22 cellular contexts compared by ENCODE assay signal in the genomic region with DNA sequence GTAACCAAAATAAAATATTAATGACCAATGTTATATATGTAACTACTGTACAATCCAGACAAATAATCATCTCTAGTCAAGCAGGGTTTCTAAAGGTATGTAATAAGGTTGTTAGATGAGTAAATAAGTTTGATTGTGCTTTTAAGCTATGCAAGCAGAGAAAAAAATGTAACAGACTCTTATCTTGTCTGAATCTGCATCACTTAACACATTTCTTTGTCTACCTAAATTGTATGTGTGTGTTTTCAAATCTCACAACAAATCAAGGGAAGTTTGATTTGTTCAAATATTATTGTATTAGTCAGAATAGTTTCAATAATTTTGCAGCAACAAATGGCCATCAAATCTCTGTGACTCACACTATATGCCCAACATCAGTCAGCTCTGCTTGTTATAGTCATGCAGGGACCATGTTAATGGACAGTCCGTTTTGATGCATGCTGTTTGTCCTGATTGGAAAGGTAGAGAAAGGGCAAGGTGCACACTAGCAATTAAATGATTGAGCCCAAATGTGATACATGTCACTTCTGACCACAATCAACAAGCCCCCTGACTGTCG.
DNase-seq lines count a peak whose midpoint lies in the region; ATAC-seq, FAIRE-seq and TF ChIP-seq lines count a peak whose summit lies in the region.
"Had no signal": no experiment of that assay in that cellular context is flagged by ENCODE, and none has a peak within 500 bp of the region (broad histone marks: within the 10 kb centered on the region; RNA-seq: fewer than 3 reads in every experiment).

No MANE protein-coding gene starts in this region.

- H3K4me3 ChIP-seq in K562 (no peak overlapping the region), adrenal gland (no peak overlapping the region)
- H3K4me3 ChIP-seq: A549, GM23338 had no signal

- H3K27ac Mint-ChIP-seq in CD4-positive, alpha-beta T cell: peak overlapping the region; percentile 31
- H3K27ac Mint-ChIP-seq: CD4-positive, alpha-beta memory T cell; GM23338; IgD-negative memory B cell had no signal

- H3K27me3 ChIP-seq in CD4-positive, alpha-beta T cell (ENCODE audit: control insufficient read depth, insufficient read depth, low read length): no peaks in the 10 kb centered on the region
- H3K27me3 ChIP-seq in K562 (ENCODE audit: control insufficient read depth in 2 of 2, insufficient read depth in 2 of 2, low read length in 2 of 2): no peaks in the 10 kb centered on the region
- no peaks in the 10 kb centered on the region for H3K27me3 ChIP-seq in adrenal gland

- no peaks in the 10 kb centered on the region for H3K9me1 ChIP-seq in K562 (ENCODE audit: control insufficient read depth, insufficient read depth, low read length)

- TF ChIP-seq CTCF in CD4-positive, alpha-beta T cell (IDR thresholded peaks at IDR 0.05): no peak
- TF ChIP-seq CTCF in K562 (IDR thresholded peaks at IDR 0.05 in 2 of 3, conservative IDR thresholded peaks at IDR 0.05 in 1 of 3; ENCODE audit: insufficient read depth in 2 of 3, low read depth in 1 of 3, low read length in 3 of 3) (no peak), adrenal gland (IDR thresholded peaks at IDR 0.05) (no peak)

- in situ Hi-C loops in K562 (cut with MboI): no loop called here

- BruUV-seq in K562 (replicated peaks; lab: Mats Ljungman, UMichigan): no TSS peak

- no peak for DNase-seq in CD4-positive, alpha-beta T cell
- peak; percentile 48 for DNase-seq in NCI-H69 (lab: John Stamatoyannopoulos, UW)
- no peak for DNase-seq in K562 (ENCODE audit: extremely low read depth in 1 of 4, low spot score in 3 of 4)
- no peak for DNase-seq in 8988T
- DNase-seq in adrenal gland: no peak
- DNase-seq: AML-193; CD4-positive, alpha-beta memory T cell; DMS153; DMS79; GDM1; HCEC 1CT had no signal

- H3K36me3 ChIP-seq in K562 (ENCODE audit: control insufficient read depth, insufficient read depth, low read length) (no peaks in the 10 kb centered on the region), adrenal gland (replicated peaks in 1 of 2) (no peaks in the 10 kb centered on the region)

- intact Hi-C loops in CD4-positive, alpha-beta T cell (cut with DNase I, micrococcal nuclease): no loop called here
- intact Hi-C loops in K562 (cut with micrococcal nuclease) (no loop called here), adrenal gland (cut with DNase I) (no loop called here)

- CTCF ChIA-PET in CD4-positive, alpha-beta T cell (lab: Charles Lee): no interaction called here
- CTCF ChIA-PET in K562 (lab: Yijun Ruan, JAX; ENCODE audit: low intra/inter-chr PET ratio): no interaction called here

- POLR2A ChIA-PET in CD4-positive, alpha-beta T cell (lab: Charles Lee): interaction anchor here (1.2 to 1.5 kb wide), 2 partner anchors 15 to 34 kb away, joined by 3 to 4 read pairs; no protein-coding TSS in a partner anchor
- POLR2A ChIA-PET in K562 (lab: Yijun Ruan, JAX): no interaction called here

- H3K27me3 Mint-ChIP-seq in CD4-positive, alpha-beta T cell: no peaks in the 10 kb centered on the region

- TF ChIP-seq POLR2A in K562 (conservative IDR thresholded peaks at IDR 0.05) (no peak), adrenal gland (IDR thresholded peaks at IDR 0.05) (no peak)

- no peak overlapping the region for H3K9ac ChIP-seq in K562 (ENCODE audit: insufficient read depth in 1 of 2, low read depth in 2 of 2, low read length in 2 of 2)

- no peak for TF ChIP-seq RAD21 in K562 (CRISPR knock-in tag; conservative IDR thresholded peaks at IDR 0.05 in 1 of 2, IDR thresholded peaks at IDR 0.05 in 1 of 2)

- no peaks in the 10 kb centered on the region for H3K36me3 Mint-ChIP-seq in CD4-positive, alpha-beta T cell (ENCODE audit: low read depth)
- H3K36me3 Mint-ChIP-seq: CD4-positive, alpha-beta memory T cell had no signal

- no peak overlapping the region for H2AFZ ChIP-seq in K562 (ENCODE audit: low read depth, low read length)
- H2AFZ ChIP-seq: GM23338 had no signal

- no peaks in the 10 kb centered on the region for H3K79me2 ChIP-seq in K562 (ENCODE audit: control insufficient read depth, insufficient read depth, low read length)

- H3K9me3 ChIP-seq in CD4-positive, alpha-beta T cell (ENCODE audit: control insufficient read depth, low read length): no peaks in the 10 kb centered on the region
- H3K9me3 ChIP-seq in K562 (replicated peaks; ENCODE audit: control insufficient read depth, insufficient read depth, low read depth, low read length) (no peaks in the 10 kb centered on the region; the same call in 1 of the 2 replicates), adrenal gland (replicated peaks in 1 of 3) (no peaks in the 10 kb centered on the region)
- H3K9me3 ChIP-seq: A549 had no signal

- H3K9me3 Mint-ChIP-seq in CD4-positive, alpha-beta T cell: no peaks in the 10 kb centered on the region
- H3K9me3 Mint-ChIP-seq: CD4-positive, alpha-beta memory T cell; GM23338; IgD-negative memory B cell had no signal

- H4K20me1 ChIP-seq in K562 (replicated peaks; ENCODE audit: control insufficient read depth, insufficient read depth, low read length): no peaks in the 10 kb centered on the region

- FAIRE-seq in K562 (lab: Jason Lieb, UNC) (peak; percentile 51), islet of Langerhans (lab: Jason Lieb, UNC) (peak; percentile 13)
- FAIRE-seq: A549, GM12892, GM18507, H54, HepG2, HTR-8/SVneo had no signal

- no peak overlapping the region for H3K4me2 ChIP-seq in K562 (ENCODE audit: insufficient read depth, low read length)
- H3K4me2 ChIP-seq: A549, GM23338 had no signal

- ATAC-seq in CD4-positive, alpha-beta T cell (ENCODE audit: poor library complexity): no peak
- ATAC-seq in K562 (no peak), HG03045 (IDR thresholded peaks at IDR 0.05; ENCODE audit: unreplicated experiment) (no peak)
- ATAC-seq: A549, GM23338, HepG2 had no signal

- H3K4me1 ChIP-seq in K562 (replicated peaks in 1 of 2; ENCODE audit: control insufficient read depth in 2 of 2, insufficient read depth in 2 of 2, low read length in 2 of 2) (no peaks in the 10 kb centered on the region), adrenal gland (replicated peaks in 1 of 2) (no peaks in the 10 kb centered on the region)
- H3K4me1 ChIP-seq: A549 had no signal

- peaks cover 69% of the 10 kb centered on the region for H3K4me1 Mint-ChIP-seq in CD4-positive, alpha-beta T cell (ENCODE audit: low read depth)
- H3K4me1 Mint-ChIP-seq: IgD-negative memory B cell had no signal

- WGBS in K562 (ENCODE audit: insufficient coverage, low coverage, missing lambda C conversion rate): 0% methylated on average over 2 of the region's 2 CpGs
- WGBS in adrenal gland, 4 donors: 16 to 48% (median 36%) methylated on average over 2 of the region's 2 CpGs

- no peak for TF ChIP-seq EP300 in K562 (IDR thresholded peaks at IDR 0.05; ENCODE audit: low read length)

- no peak overlapping the region for H3K4me3 Mint-ChIP-seq in CD4-positive, alpha-beta T cell
- H3K4me3 Mint-ChIP-seq: CD4-positive, alpha-beta memory T cell; GM23338; IgD-negative memory B cell had no signal

- H3K27ac ChIP-seq in CD4-positive, alpha-beta T cell (ENCODE audit: low read depth, low read length): no peak overlapping the region
- H3K27ac ChIP-seq in K562 (ENCODE audit: extremely low read depth, low read depth, low read length) (no peak overlapping the region), adrenal gland (no peak overlapping the region)
- H3K27ac ChIP-seq: A549, C4-2B had no signal

TF ChIP-seq in K562, 482 proteins besides CTCF, POLR2A, EP300 and RAD21:
- TF ChIP-seq MTF1 (CRISPR knock-in tag; IDR thresholded peaks at IDR 0.05; ENCODE audit: borderline replicate concordance) (no peak), STAG1 (CRISPR knock-in tag; IDR thresholded peaks at IDR 0.05; ENCODE audit: borderline replicate concordance) (no peak), ZNF143 (CRISPR knock-in tag; IDR thresholded peaks at IDR 0.05) (no peak), ZNF696 (CRISPR knock-in tag; conservative IDR thresholded peaks at IDR 0.05) (no peak), ZNF431 (CRISPR knock-in tag; IDR thresholded peaks at IDR 0.05) (no peak), MTA1 (IDR thresholded peaks at IDR 0.05; ENCODE audit: borderline replicate concordance) (no peak), CBX5 (IDR thresholded peaks at IDR 0.05; ENCODE audit: borderline replicate concordance, low read depth) (no peak)
